In the genomic region with DNA sequence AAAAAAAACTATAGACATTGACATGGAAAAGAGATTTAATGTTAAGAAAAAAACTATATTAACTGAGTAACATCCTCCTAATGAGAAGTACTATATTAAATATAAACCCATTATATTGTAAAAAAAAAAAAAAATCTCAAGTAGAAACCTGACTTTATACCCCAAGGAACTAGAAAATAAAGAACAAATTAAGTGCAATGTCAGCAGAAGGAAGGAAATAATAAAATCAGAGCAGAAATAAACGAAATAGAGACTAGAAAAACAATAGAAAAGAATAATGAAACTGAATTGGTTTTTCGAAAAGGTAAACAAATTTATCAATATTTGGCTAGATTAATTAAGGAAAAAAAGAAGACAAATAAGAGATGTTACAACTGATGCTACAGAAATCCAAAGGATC, we compare ENCODE assay signal across 26 cellular contexts.
"Had no signal": no experiment of that assay in that cellular context is flagged by ENCODE, and none has a peak within 500 bp of the region (broad histone marks: within the 10 kb centered on the region; RNA-seq: fewer than 3 reads in every experiment).

No MANE protein-coding gene starts in this region.

- H3K27ac ChIP-seq: ovary, parathyroid adenoma, psoas muscle, skin epidermis, stomach, thoracic aorta, thyroid gland, tibial nerve, upper lobe of left lung, vagina had no signal

- H3K9me3 ChIP-seq: ovary, thoracic aorta, thyroid gland had no signal

- H2AFZ ChIP-seq: parathyroid adenoma had no signal

- H3K79me2 ChIP-seq: parathyroid adenoma had no signal

- H3K9ac ChIP-seq: parathyroid adenoma had no signal

- H3K36me3 ChIP-seq: ovary, stomach, thoracic aorta, thyroid gland, tibial nerve, upper lobe of left lung, vagina had no signal

- H3K27me3 ChIP-seq: ovary, stomach, thyroid gland, tibial nerve, upper lobe of left lung, vagina had no signal

- ATAC-seq: naive thymus-derived CD8-positive, alpha-beta T cell; natural killer cell treated with Interleukin-12 subunit alpha and Interleukin-12 subunit beta and Interleukin-15 and Interleukin-18, amount 100 ng/mL, for 72 hours; psoas muscle; right cardiac atrium; sciatic nerve; stimulated activated effector memory CD8-positive, alpha-beta T cell treated with anti-CD3 and anti-CD28 coated beads, Interleukin-12 subunit alpha, Interleukin-12 subunit beta, amount 100 ng/mL, for 72 hours; stimulated activated naive B cell treated with anti-CD40 and anti-IgM and Interleukin-4, amounts not matched to agents 10 μg/mL and 1 μg/mL and 100 μg/mL, for 72 hours had no signal

- FAIRE-seq: urothelium cell line had no signal

- H3K4me1 ChIP-seq: parathyroid adenoma, psoas muscle, stomach, thyroid gland, tibial nerve, upper lobe of left lung, vagina had no signal

- DNase-seq: naive thymus-derived CD8-positive, alpha-beta T cell; nephron progenitor cell; occipital lobe; ovary; posterior cingulate gyrus; psoas muscle; right cardiac atrium; stimulated activated CD4-positive, alpha-beta T cell treated with anti-CD3 and anti-CD28 coated beads, Interleukin-15, amount 100 ng/mL, for 24 hours; stimulated activated CD4-positive, alpha-beta T cell treated with anti-CD3 and anti-CD28 coated beads, Interleukin-2, amount 100 ng/mL, for 24 hours; stimulated activated CD4-positive, alpha-beta T cell treated with anti-CD3 and anti-CD28 coated beads, Interleukin-2, amount 100 ng/mL, for 48 hours; stimulated activated CD4-positive, alpha-beta T cell treated with anti-CD3 and anti-CD28 coated beads, Interleukin-4, amount 100 ng/mL, for 24 hours; stimulated activated naive B cell treated with anti-CD40 and anti-IgM and Interleukin-4, amounts not matched to agents 10 μg/mL and 1 μg/mL and 100 μg/mL, for 72 hours; stimulated activated naive CD4-positive, alpha-beta T cell treated with Interleukin-2 at 50 U/mL for 16 hours; stomach; thyroid gland; trophoblast cell; upper lobe of left lung had no signal

- H3K4me3 ChIP-seq: ovary, psoas muscle, skin epidermis, stomach, thoracic aorta, thyroid gland, tibial nerve, upper lobe of left lung, vagina had no signal
